In genomic region chr20:37407117-37407566, GRCh38 we compare ENCODE assay signal across 10 cellular contexts.
A peak's percentile ranks its signal among the peaks of the same experiment; 100 is the strongest.
DNase-seq lines count a peak whose midpoint lies in the region; ATAC-seq, FAIRE-seq and TF ChIP-seq lines count a peak whose summit lies in the region.
"Had no signal": no experiment of that assay in that cellular context is flagged by ENCODE, and none has a peak within 500 bp of the region (broad histone marks: within the 10 kb centered on the region; RNA-seq: fewer than 3 reads in every experiment).

No MANE protein-coding gene starts in this region.

- H3K4me1 ChIP-seq in RWPE2 (ENCODE audit: insufficient read depth, poor library complexity, severe bottlenecking) (no peaks in the 10 kb centered on the region), skeletal muscle satellite cell (ENCODE audit: control insufficient read depth, insufficient read depth, low read length) (peaks cover 17% of the 10 kb centered on the region)

- no peaks in the 10 kb centered on the region for H3K9me3 ChIP-seq in RWPE2 (ENCODE audit: severe bottlenecking)
- H3K9me3 ChIP-seq in skeletal muscle satellite cell (replicated peaks; ENCODE audit: low read length), result no peaks in the 10 kb centered on the region
- H3K9me3 ChIP-seq: adrenal gland had no signal

- H3K27me3 ChIP-seq in RWPE2 (ENCODE audit: insufficient read depth, poor library complexity, severe bottlenecking), result no peaks in the 10 kb centered on the region
- H3K27me3 ChIP-seq in skeletal muscle satellite cell (ENCODE audit: control insufficient read depth, insufficient read depth, low read length), result peaks cover 34% of the 10 kb centered on the region
- H3K27me3 ChIP-seq: adrenal gland had no signal

- peak overlapping the region; percentile 83 for H3K27ac Mint-ChIP-seq in activated T-cell treated with anti-CD3 and anti-CD28 coated beads, Interleukin-2, amount 50 U/mL, for 72 hours

- peaks cover 33% of the 10 kb centered on the region for H3K27me3 Mint-ChIP-seq in activated T-cell treated with anti-CD3 and anti-CD28 coated beads, Interleukin-2, amount 50 U/mL, for 72 hours (ENCODE audit: low read depth)

- H3K36me3 Mint-ChIP-seq in activated T-cell treated with anti-CD3 and anti-CD28 coated beads, Interleukin-2, amount 50 U/mL, for 72 hours (ENCODE audit: insufficient read depth in 2 of 2), result no peaks in the 10 kb centered on the region

- peaks cover 14% of the 10 kb centered on the region for H3K36me3 ChIP-seq in RWPE2 (ENCODE audit: low read depth)
- peaks cover 6% of the 10 kb centered on the region for H3K36me3 ChIP-seq in skeletal muscle satellite cell (ENCODE audit: insufficient read depth, low read length)

- H3K9ac ChIP-seq in skeletal muscle satellite cell (ENCODE audit: low read depth, low read length), result no peak overlapping the region

- no peak for TF ChIP-seq CTCF in RWPE2 (IDR thresholded peaks at IDR 0.05; ENCODE audit: poor library complexity, severe bottlenecking)

- H3K4me3 ChIP-seq in RWPE2 (ENCODE audit: severe bottlenecking), result no peak overlapping the region
- H3K4me3 ChIP-seq in skeletal muscle satellite cell (ENCODE audit: low read length), result no peak overlapping the region

- no peaks in the 10 kb centered on the region for H3K9me3 Mint-ChIP-seq in activated T-cell treated with anti-CD3 and anti-CD28 coated beads, Interleukin-2, amount 50 U/mL, for 72 hours

- peaks cover 15% of the 10 kb centered on the region for H3K4me1 Mint-ChIP-seq in activated T-cell treated with anti-CD3 and anti-CD28 coated beads, Interleukin-2, amount 50 U/mL, for 72 hours (ENCODE audit: low read depth)

- DNase-seq in activated T-cell treated with anti-CD3 and anti-CD28 coated beads, Interleukin-2, amount 50 U/mL, for 72 hours, result no peak
- DNase-seq in activated T-cell treated with anti-CD3 and anti-CD28 coated beads, Interleukin-2, amount 50 U/mL, for 48 hours, result no peak
- DNase-seq in RWPE2 (ENCODE audit: low spot score) (no peak), RCC 7860 (ENCODE audit: low spot score) (no peak)
- DNase-seq in activated CD4-positive, CD25-positive, alpha-beta regulatory T cell (lab: John Stamatoyannopoulos, UW), result no peak

- peak overlapping the region; percentile 1 to 49 for H3K4me3 Mint-ChIP-seq in activated T-cell treated with anti-CD3 and anti-CD28 coated beads, Interleukin-2, amount 50 U/mL, for 72 hours

- no peak for FAIRE-seq in RCC 7860 (lab: Jason Lieb, UNC)
- FAIRE-seq: GM18507 had no signal

- peak overlapping the region; percentile 82 for H3K4me2 ChIP-seq in skeletal muscle satellite cell (ENCODE audit: low read length)

- no peak for ATAC-seq in activated T-cell treated with anti-CD3 and anti-CD28 coated beads, Interleukin-2, amount 50 U/mL, for 72 hours (replicated peaks in 1 of 2)
- peak; percentile 23 for ATAC-seq in RWPE2 (ENCODE audit: low read depth)
- ATAC-seq in esophagus mucosa, result peak; percentile 67
- no peak for ATAC-seq in GM19023 (IDR thresholded peaks at IDR 0.05; ENCODE audit: unreplicated experiment)

- H3K27ac ChIP-seq in RWPE2 (ENCODE audit: poor library complexity, severe bottlenecking), result no peak overlapping the region
- H3K27ac ChIP-seq: adrenal gland had no signal

Comparison
In these comparisons a context has a peak if more than half of its experiments do, and no peak if none do; other contexts are left out.
1. ATAC-seq: peak in RWPE2 (single experiment) and esophagus mucosa (single experiment); none in activated T-cell treated with anti-CD3 and anti-CD28 coated beads, Interleukin-2, amount 50 U/mL, for 72 hours (0 of 2) and GM19023 (single experiment).